8 cellular contexts compared by ENCODE assay signal in the genomic region with DNA sequence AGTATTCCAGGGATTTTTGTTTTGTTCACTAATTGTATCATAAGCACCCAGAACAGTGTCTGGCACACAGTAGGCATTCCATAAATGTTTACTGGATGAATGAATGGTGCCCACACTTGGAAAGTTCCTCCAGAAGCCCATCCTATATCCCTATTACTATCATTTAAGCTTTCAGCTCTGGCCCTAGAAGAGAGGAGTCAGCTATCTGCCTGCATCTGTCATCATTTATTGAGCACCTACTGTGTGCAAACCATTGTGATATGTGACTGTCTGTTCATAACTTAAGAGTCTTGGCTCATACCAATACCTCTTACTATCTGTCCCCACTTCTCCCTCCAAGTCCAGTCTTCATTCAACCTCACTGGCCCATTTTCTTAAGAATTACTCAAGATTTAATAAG. TPM values are rescaled to one million over a fixed set of nuclear protein-coding genes. Genes with fewer than 3 reads are reported as not detected.
"Had no signal": no experiment of that assay in that cellular context is flagged by ENCODE, and none has a peak within 500 bp of the region (broad histone marks: within the 10 kb centered on the region; RNA-seq: fewer than 3 reads in every experiment).

No MANE protein-coding gene starts in this region.

- H3K9ac ChIP-seq: GM23248 had no signal

- H2AFZ ChIP-seq: GM23248 had no signal

- H3K27ac ChIP-seq: GM23248 had no signal

- FAIRE-seq: HTR-8/SVneo had no signal

- ATAC-seq: HCT116 had no signal

- DNase-seq: GM23248, GOT3, H7, KG1 had no signal

- H3K9me3 ChIP-seq: HAP-1 had no signal

- H3K4me3 ChIP-seq: GM23248, HAP-1 had no signal

- H3K4me1 ChIP-seq: HAP-1 had no signal

- H3K36me3 ChIP-seq: HAP-1 had no signal

RNA-seq across cellular contexts. Expression of a gene that starts 20.1 kb away (rescaled TPM):
- total RNA-seq: GM23248 had no signal
- polyA plus RNA-seq: GM23248, IgD-negative memory B cell had no signal

RNA-seq across cellular contexts. Expression of a gene that starts 39.6 kb away (rescaled TPM):
- total RNA-seq: GM23248 had no signal
